Comparison of ENCODE assay signal across 8 cellular contexts in the genomic region with DNA sequence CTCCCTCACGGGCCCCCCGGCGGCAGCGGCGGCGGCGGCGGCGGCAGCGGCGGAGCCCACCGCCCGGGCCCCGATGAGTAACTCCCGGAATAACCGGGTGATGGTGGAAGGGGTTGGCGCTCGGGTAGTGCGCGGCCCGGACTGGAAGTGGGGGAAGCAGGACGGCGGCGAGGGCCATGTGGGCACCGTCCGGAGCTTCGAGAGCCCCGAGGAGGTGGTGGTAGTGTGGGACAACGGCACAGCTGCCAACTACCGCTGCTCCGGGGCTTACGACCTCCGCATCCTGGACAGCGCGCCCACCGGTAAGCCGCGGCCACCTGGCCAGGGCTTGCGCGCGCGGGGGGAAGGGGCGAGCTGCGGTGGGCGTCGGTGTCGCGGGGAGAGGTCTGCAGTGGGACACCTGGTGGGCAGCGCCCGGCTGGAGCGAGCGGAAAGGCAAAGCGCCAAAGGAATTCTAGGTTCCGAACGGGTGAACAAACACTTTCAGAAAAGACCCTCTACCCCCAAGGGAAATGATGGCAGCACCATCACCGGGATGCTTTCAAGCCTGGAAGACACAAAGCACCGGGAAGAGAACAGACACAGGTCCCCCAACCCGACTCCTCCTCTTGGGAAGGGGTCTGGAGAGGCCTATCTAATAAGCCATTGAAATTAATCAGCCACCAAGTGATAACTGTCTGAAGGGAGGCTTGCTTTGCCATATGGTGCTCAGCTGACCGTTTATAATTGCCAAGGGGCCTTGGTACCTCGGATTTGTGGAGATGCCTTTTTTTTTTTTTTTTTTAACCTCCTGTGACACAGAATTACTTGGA. TPM values are rescaled to one million over a fixed set of nuclear protein-coding genes. Genes with fewer than 3 reads are reported as not detected.
DNase-seq lines count a peak whose midpoint lies in the region; ATAC-seq and TF ChIP-seq lines count a peak whose summit lies in the region.

No MANE protein-coding gene starts in this region.

- peak overlapping the region; percentile 96 to 99; a peak in 3 of 4 replicates for H3K4me3 ChIP-seq in DND-41 (ENCODE audit: low read depth in 1 of 2, low read length in 2 of 2)
- H3K4me3 ChIP-seq in IMR-90 (ENCODE audit: insufficient read depth, low read depth, low read length): peak overlapping the region; percentile 78
- H3K4me3 ChIP-seq in WI38 (ENCODE audit: low read depth, low read length): peak overlapping the region; percentile 87
- H3K4me3 ChIP-seq in mucosa of descending colon: peak overlapping the region; percentile 90
- H3K4me3 ChIP-seq in suprapubic skin: peak overlapping the region; percentile 96

- in situ Hi-C loops in IMR-90 (cut with MboI; ENCODE audit: low sequenced_read_pairs): no loop called here

- CTCF ChIA-PET in IMR-90 (lab: Yijun Ruan, JAX): interaction anchor here (1.2 to 1.4 kb wide), 2 partner anchors 10 to 37 kb away, joined by 3 to 4 read pairs; no protein-coding TSS in a partner anchor

- peak overlapping the region; percentile 72 for H3K14ac ChIP-seq in IMR-90 (replicated peaks; ENCODE audit: low read depth, low read length)

- no peak for TF ChIP-seq RAD21 in IMR-90 (IDR thresholded peaks at IDR 0.05; ENCODE audit: low read length)

- H3K23ac ChIP-seq in IMR-90 (ENCODE audit: low read depth, low read length): peak overlapping the region; percentile 91

- BruUV-seq in IMR-90 (replicated peaks; lab: Mats Ljungman, UMichigan): no TSS peak

- peaks cover 41% of the 10 kb centered on the region for H3K4me1 ChIP-seq in DND-41 (ENCODE audit: insufficient read depth, low read length)
- no peaks in the 10 kb centered on the region; the same call in 1 of the 2 replicates for H3K4me1 ChIP-seq in IMR-90 (ENCODE audit: control insufficient read depth, insufficient read depth, low read length)
- peaks cover 3% of the 10 kb centered on the region for H3K4me1 ChIP-seq in mucosa of descending colon (ENCODE audit: low read depth)
- H3K4me1 ChIP-seq in suprapubic skin: peaks cover 24% of the 10 kb centered on the region

- no peak overlapping the region for H2BK120ac ChIP-seq in IMR-90 (ENCODE audit: low read depth, low read length)

- H3K79me1 ChIP-seq in IMR-90 (ENCODE audit: low read depth in 1 of 2, low read length in 2 of 2): peaks cover 14 to 43% of the 10 kb centered on the region in 2 experiments

- H3K79me2 ChIP-seq in DND-41 (ENCODE audit: insufficient read depth, low read length): peaks cover 57% of the 10 kb centered on the region

- H3K27ac ChIP-seq in DND-41 (ENCODE audit: low read length): peak overlapping the region; percentile 72
- H3K27ac ChIP-seq in IMR-90 (ENCODE audit: insufficient read depth, low read length): peak overlapping the region; percentile 97
- H3K27ac ChIP-seq in suprapubic skin: peak overlapping the region; percentile 93

- H2BK20ac ChIP-seq in IMR-90 (ENCODE audit: low read depth, low read length): no peak overlapping the region

- TF ChIP-seq CTCF in DND-41 (IDR thresholded peaks at IDR 0.05; ENCODE audit: borderline replicate concordance, extremely low read depth, low read length, poor library complexity, severe bottlenecking): no peak
- TF ChIP-seq CTCF in IMR-90 (conservative IDR thresholded peaks at IDR 0.05; ENCODE audit: low read depth, low read length): no peak
- no peak for TF ChIP-seq CTCF in WI38 (IDR thresholded peaks at IDR 0.05; ENCODE audit: low read depth, low read length)
- TF ChIP-seq CTCF in mucosa of descending colon (IDR thresholded peaks at IDR 0.05): no peak
- TF ChIP-seq CTCF in suprapubic skin (IDR thresholded peaks at IDR 0.05): no peak

- H3K4ac ChIP-seq in IMR-90 (ENCODE audit: low read depth, low read length): peak overlapping the region; percentile 36; the same call in 1 of the 2 replicates

- H3K56ac ChIP-seq in IMR-90 (ENCODE audit: extremely low read depth, insufficient read depth, low read length): peak overlapping the region; percentile 22; the same call in 1 of the 2 replicates

- H3K36me3 ChIP-seq in DND-41 (ENCODE audit: insufficient read depth, low read length) (peaks cover 3% of the 10 kb centered on the region; the same call in 1 of the 2 replicates), IMR-90 (ENCODE audit: control insufficient read depth, insufficient read depth, low read length) (no peaks in the 10 kb centered on the region; the same call in 1 of the 2 replicates), mucosa of descending colon (ENCODE audit: low read depth) (no peaks in the 10 kb centered on the region), suprapubic skin (no peaks in the 10 kb centered on the region)

- H3K9ac ChIP-seq in DND-41 (ENCODE audit: low read depth, low read length) (peak overlapping the region; percentile 99), IMR-90 (ENCODE audit: low read depth, low read length) (peak overlapping the region; percentile 58)

- no peak overlapping the region for H3K18ac ChIP-seq in IMR-90 (ENCODE audit: low read depth, low read length)

- POLR2A ChIA-PET in IMR-90 (lab: Charles Lee; ENCODE audit: unreplicated experiment): interaction anchor here (0.6 kb wide), 1 partner anchor 24 kb away, joined by 4 read pairs; no protein-coding TSS in a partner anchor

- peak overlapping the region; percentile 79 to 84 for H3K4me3 Mint-ChIP-seq in effector memory CD8-positive, alpha-beta T cell

- peak overlapping the region; percentile 46 to 85 for H3K27ac Mint-ChIP-seq in effector memory CD8-positive, alpha-beta T cell

- H4K20me1 ChIP-seq in DND-41 (ENCODE audit: insufficient read depth, low read length): peaks cover 30% of the 10 kb centered on the region
- H4K20me1 ChIP-seq in IMR-90 (ENCODE audit: insufficient read depth, low read length): peaks cover 24% of the 10 kb centered on the region; the same call in 1 of the 2 replicates

- H2AK9ac ChIP-seq in IMR-90 (replicated peaks; ENCODE audit: low read depth, low read length, poor library complexity): peak overlapping the region; percentile 90

- H3K27me3 ChIP-seq in DND-41 (ENCODE audit: insufficient read depth, low read length, poor library complexity): no peaks in the 10 kb centered on the region
- H3K27me3 ChIP-seq in IMR-90 (ENCODE audit: control insufficient read depth, insufficient read depth, low read length): no peaks in the 10 kb centered on the region
- H3K27me3 ChIP-seq in suprapubic skin: no peaks in the 10 kb centered on the region

- H3K4me1 Mint-ChIP-seq in effector memory CD8-positive, alpha-beta T cell (ENCODE audit: low read depth in 2 of 2): peaks cover 29 to 43% of the 10 kb centered on the region in 2 donors

- H3K4me2 ChIP-seq in DND-41 (ENCODE audit: insufficient read depth, low read length) (peak overlapping the region; percentile 99), IMR-90 (ENCODE audit: low read depth, low read length) (peak overlapping the region; percentile 85)

- intact Hi-C loops in IMR-90 (cut with micrococcal nuclease): loop anchor here (10.0 kb wide), 2 partner anchors 113 to 127 kb away; a partner anchor contains a TSS
- intact Hi-C loops in mucosa of descending colon (cut with DNase I, micrococcal nuclease): no loop called here

- no peak for TF ChIP-seq EP300 in suprapubic skin (IDR thresholded peaks at IDR 0.05)

- no peaks in the 10 kb centered on the region for H3K27me3 Mint-ChIP-seq in effector memory CD8-positive, alpha-beta T cell

- H3K9me3 ChIP-seq in DND-41 (ENCODE audit: insufficient read depth, low read length, severe bottlenecking) (no peaks in the 10 kb centered on the region), IMR-90 (ENCODE audit: control insufficient read depth, insufficient read depth, low read length) (no peaks in the 10 kb centered on the region), mucosa of descending colon (no peaks in the 10 kb centered on the region), suprapubic skin (no peaks in the 10 kb centered on the region)

- WGBS in IMR-90 (ENCODE audit: extremely low coverage in 2 of 2, insufficient read length in 1 of 2), 2 experiments: 0% methylated on average over 20 of the region's 60 CpGs; no CpG with 5 or more reads in 1 of the 2 experiments
- WGBS in suprapubic skin: under 1% methylated on average over 20 of the region's 60 CpGs

- ATAC-seq in DND-41 (ENCODE audit: insufficient read depth, low read depth) (peak; percentile 3; the same call in 1 of the 3 replicates), GM21423 (IDR thresholded peaks at IDR 0.05; ENCODE audit: unreplicated experiment) (peak; percentile 11), IMR-90 (ENCODE audit: low read depth) (peak; percentile 9), mucosa of descending colon (peak; percentile 15)
- ATAC-seq in effector memory CD8-positive, alpha-beta T cell (replicated peaks): no peak

- no peaks in the 10 kb centered on the region for H3K9me3 Mint-ChIP-seq in effector memory CD8-positive, alpha-beta T cell

- no peak overlapping the region for H4K5ac ChIP-seq in IMR-90 (ENCODE audit: low read depth, low read length)

- H2BK5ac ChIP-seq in IMR-90 (ENCODE audit: low read depth, low read length, poor library complexity, severe bottlenecking): no peak overlapping the region

- H3K36me3 Mint-ChIP-seq in effector memory CD8-positive, alpha-beta T cell (ENCODE audit: insufficient read depth): peaks cover 10% of the 10 kb centered on the region

- dilution Hi-C loops in IMR-90 (cut with HindIII; ENCODE audit: low sequenced_read_pairs, unreplicated experiment): no loop called here

- H2AFZ ChIP-seq in DND-41 (ENCODE audit: low read depth, low read length) (peak overlapping the region; percentile 98), IMR-90 (replicated peaks; ENCODE audit: low read length, poor library complexity) (peak overlapping the region; percentile 97)

- no peak overlapping the region for H4K91ac ChIP-seq in IMR-90 (ENCODE audit: insufficient read depth, low read depth, low read length)

- no peak for TF ChIP-seq POLR2A in IMR-90 (IDR thresholded peaks at IDR 0.05; ENCODE audit: low read depth, low read length)
- no peak for TF ChIP-seq POLR2A in suprapubic skin (IDR thresholded peaks at IDR 0.05)

- DNase-seq in DND-41: peak; percentile 38
- DNase-seq in IMR-90: peak; percentile 9
- peak; percentile 3 to 9 (median 4) for DNase-seq in effector memory CD8-positive, alpha-beta T cell
- peak in 2 of 3 donors; percentile 35 to 75 for DNase-seq in mucosa of descending colon
- peak; percentile 69 to 84 for DNase-seq in suprapubic skin (ENCODE audit: low spot score in 2 of 2)
- no peak for DNase-seq in SHP77 treated with DMSO at 0.1 percent for 48 hours (lab: John Stamatoyannopoulos, UW)

- H2AK5ac ChIP-seq in IMR-90 (ENCODE audit: low read depth, low read length): peak overlapping the region; percentile 31; the same call in 1 of the 2 replicates

- no peak overlapping the region for H2BK15ac ChIP-seq in IMR-90 (ENCODE audit: low read depth, low read length)

- H3K9me1 ChIP-seq in IMR-90 (ENCODE audit: insufficient read depth, low read length): no peaks in the 10 kb centered on the region

- peak overlapping the region in 1 of 2 experiments; percentile 39; a peak in 1 of 4 replicates for H4K8ac ChIP-seq in IMR-90 (ENCODE audit: low read depth in 2 of 2, low read length in 2 of 2)

RNA-seq across cellular contexts. Expression of a gene that starts 1.1 kb away (rescaled TPM):
- total RNA-seq in IMR-90 (2012; rRNA removed) (80.1 and 83.6 TPM in 2 replicates), mucosa of descending colon (10 to 100 TPM; 29.0 to 45.1 (median 33.1) TPM), suprapubic skin (10 to 100 TPM; 16.6 to 25.4 (median 24.1) TPM)
- polyA plus RNA-seq in IMR-90 (2012; rRNA removed): 4.6 and 5.9 TPM in 2 replicates
- 1.1 and 1.5 TPM in 2 replicates for polyA plus RNA-seq in IMR-90 (2012; cell fraction: cytosol; rRNA removed)
- 1.3 and 8.3 TPM in 2 replicates for polyA plus RNA-seq in IMR-90 (2012; cell fraction: nucleus; rRNA removed; ENCODE audit: low replicate concordance)

RNA-seq across cellular contexts. Expression of a gene that starts 37.1 kb away (rescaled TPM):
- total RNA-seq in IMR-90 (2012; rRNA removed) (3.3 and 4.5 TPM in 2 replicates), mucosa of descending colon (100 to 1,000 TPM in 2 of 3 donors, 10 to 100 TPM in 1; 82.7 to 160 (median 150) TPM), suprapubic skin (10 to 100 TPM in 1 of 4 donors, 1 to 10 TPM in 3; 4.7 to 18.5 (median 6.8) TPM)
- 4.3 and 5.5 TPM in 2 replicates for polyA plus RNA-seq in IMR-90 (2012; rRNA removed)
- 0.93 and 1.2 TPM in 2 replicates for polyA plus RNA-seq in IMR-90 (2012; cell fraction: cytosol; rRNA removed)
- 5.2 and 38.9 TPM in 2 replicates for polyA plus RNA-seq in IMR-90 (2012; cell fraction: nucleus; rRNA removed; ENCODE audit: low replicate concordance)

Comparison
In these comparisons a context has a peak if more than half of its experiments do, and no peak if none do; other contexts are left out.
1. RNA of a gene that starts 37.1 kb away (total RNA-seq): 82.7 to 160 TPM in mucosa of descending colon; 4.7 to 18.5 TPM in suprapubic skin and 3.3 to 4.5 TPM in IMR-90; every median in the first group is over 4 times any median in the second.
2. Peak in every context shown above with its lines, with median percentiles within 50 percentile points of each other: H3K27ac ChIP-seq and H3K4me3 ChIP-seq.